ENCODE assay signal across 9 cellular contexts in the genomic region with DNA sequence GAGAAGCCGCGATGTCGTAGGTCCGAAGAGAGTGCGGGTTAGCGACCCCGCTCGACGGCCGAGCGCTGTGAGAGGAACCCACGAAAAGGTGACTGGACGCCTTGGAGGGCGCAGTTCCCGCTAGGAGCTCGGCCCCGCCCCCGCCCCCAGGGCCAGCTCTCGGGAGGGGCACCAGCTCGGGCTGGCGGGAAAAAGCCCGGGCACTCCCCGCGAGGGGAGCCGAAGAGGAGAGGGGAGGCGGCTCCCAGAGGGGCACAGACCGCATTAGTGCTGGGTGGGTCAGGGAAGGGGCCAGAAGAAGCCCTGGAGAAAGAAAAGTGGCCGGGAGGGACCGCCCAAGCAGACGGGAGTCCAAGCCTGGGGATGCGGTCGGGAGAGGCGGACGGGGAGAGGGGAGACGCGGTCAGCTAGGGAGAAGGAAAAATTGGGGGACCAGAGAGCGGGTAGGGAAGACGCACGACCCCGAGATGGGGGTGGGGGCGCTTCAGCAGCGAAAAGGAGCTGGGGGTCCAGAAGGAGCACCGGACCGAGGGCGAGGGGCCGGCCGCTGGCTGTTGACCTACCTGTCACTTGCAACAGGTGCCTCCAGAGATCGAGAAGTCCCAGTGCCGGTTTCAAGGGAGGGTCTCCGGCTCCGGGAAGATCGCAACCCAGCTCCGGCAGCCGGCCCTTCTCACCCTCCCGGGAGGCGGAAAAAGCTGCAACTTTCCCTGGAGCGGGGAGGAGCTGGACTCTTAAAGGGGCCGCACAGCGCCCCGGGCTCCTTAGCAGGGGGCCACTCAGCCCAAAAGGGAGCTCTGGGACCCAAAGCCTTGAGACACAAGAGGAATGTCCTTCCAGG. TPM values are rescaled to one million over a fixed set of nuclear protein-coding genes. Genes with fewer than 3 reads are reported as not detected.
DNase-seq lines count a peak whose midpoint lies in the region; ATAC-seq, FAIRE-seq and TF ChIP-seq lines count a peak whose summit lies in the region.
"Had no signal": no experiment of that assay in that cellular context is flagged by ENCODE, and none has a peak within 500 bp of the region (broad histone marks: within the 10 kb centered on the region; RNA-seq: fewer than 3 reads in every experiment).

A gene (minus strand): TSS at position 681 of the 841 bp plus-strand sequence. CDS start 30,084 bp downstream, outside the sequence.

- H3K4me3 ChIP-seq in Caco-2 (ENCODE audit: low read depth, low read length) (peak within 1 kb of the TSS; percentile 53), endothelial cell of umbilical vein (replicated peaks in 1 of 3; ENCODE audit: insufficient read depth in 1 of 3, low read depth in 1 of 3, low read length in 3 of 3) (peak within 1 kb of the TSS; percentile 71 to 74 (median 71))

- H3K4me3 Mint-ChIP-seq in Caco-2 (ENCODE audit: unreplicated experiment): peak within 1 kb of the TSS; percentile 87
- no peak within 1 kb of the TSS for H3K4me3 Mint-ChIP-seq in activated CD4-positive, alpha-beta T cell treated with anti-CD3 and anti-CD28 coated beads, Interleukin-2, amount 10 ng/mL, durations not matched to agents 24 days and 14 days

- no peaks in the 10 kb centered on the region for H3K36me3 ChIP-seq in Caco-2 (ENCODE audit: control insufficient read depth, insufficient read depth, low read length)
- H3K36me3 ChIP-seq in endothelial cell of umbilical vein (ENCODE audit: control insufficient read depth in 2 of 2, extremely low read depth in 1 of 2, insufficient read depth in 2 of 2, low read length in 2 of 2): no peaks in the 10 kb centered on the region

- DNase-seq in Caco-2 (peak; percentile 12 to 23), NCI-H1092 treated with DMSO at 0.1 percent for 48 hours (lab: John Stamatoyannopoulos, UW) (peak; percentile 42), endothelial cell of umbilical vein (ENCODE audit: low read depth, low spot score) (peak; percentile 57), mucosa of gallbladder (ENCODE audit: low spot score) (no peak), amniotic stem cell (lab: John Stamatoyannopoulos, UW) (no peak)
- no peak for DNase-seq in activated CD4-positive, alpha-beta T cell treated with anti-CD3 and anti-CD28 coated beads, Interleukin-2, amount 10 ng/mL, durations not matched to agents 24 days and 14 days

- H3K9me3 ChIP-seq in Caco-2 (no peaks in the 10 kb centered on the region), endothelial cell of umbilical vein (replicated peaks; ENCODE audit: control insufficient read depth, insufficient read depth, low read length) (no peaks in the 10 kb centered on the region)

- H3K27ac ChIP-seq in endothelial cell of umbilical vein (ENCODE audit: insufficient read depth, low read depth, low read length): peak within 1 kb of the TSS; percentile 35

- TF ChIP-seq POLR2A in endothelial cell of umbilical vein (IDR thresholded peaks at IDR 0.05; ENCODE audit: low read depth, low read length): no peak

- H2AFZ ChIP-seq in endothelial cell of umbilical vein (ENCODE audit: low read depth, low read length): peak within 1 kb of the TSS; percentile 73

- FAIRE-seq in endothelial cell of umbilical vein (lab: Jason Lieb, UNC): peak; percentile 70
- FAIRE-seq: islet of Langerhans had no signal

- BruUV-seq in Caco-2 (replicated peaks; lab: Mats Ljungman, UMichigan) (no TSS peak), endothelial cell of umbilical vein (replicated peaks; lab: Mats Ljungman, UMichigan) (TSS peak; percentile 30)

- no peaks in the 10 kb centered on the region for H3K36me3 Mint-ChIP-seq in Caco-2 (ENCODE audit: insufficient read depth, unreplicated experiment)
- no peaks in the 10 kb centered on the region for H3K36me3 Mint-ChIP-seq in activated CD4-positive, alpha-beta T cell treated with anti-CD3 and anti-CD28 coated beads, Interleukin-2, amount 10 ng/mL, durations not matched to agents 24 days and 14 days (ENCODE audit: low read depth)

- no peaks in the 10 kb centered on the region for H3K4me1 Mint-ChIP-seq in Caco-2 (ENCODE audit: low read depth, unreplicated experiment)
- H3K4me1 Mint-ChIP-seq in activated CD4-positive, alpha-beta T cell treated with anti-CD3 and anti-CD28 coated beads, Interleukin-2, amount 10 ng/mL, durations not matched to agents 24 days and 14 days: no peaks in the 10 kb centered on the region

- H3K9ac ChIP-seq in endothelial cell of umbilical vein (replicated peaks; ENCODE audit: extremely low read depth, insufficient read depth, low read length): peak within 1 kb of the TSS; percentile 77

- no peaks in the 10 kb centered on the region for H3K9me3 Mint-ChIP-seq in Caco-2 (ENCODE audit: unreplicated experiment)
- no peaks in the 10 kb centered on the region for H3K9me3 Mint-ChIP-seq in activated CD4-positive, alpha-beta T cell treated with anti-CD3 and anti-CD28 coated beads, Interleukin-2, amount 10 ng/mL, durations not matched to agents 24 days and 14 days

- dilution Hi-C loops in endothelial cell of umbilical vein (cut with MboI; ENCODE audit: extremely low pct_ligation_motif_present, low sequenced_read_pairs): no loop called here

- POLR2A ChIA-PET in Caco-2 (lab: Charles Lee): no interaction called here
- POLR2A ChIA-PET in endothelial cell of umbilical vein (lab: Charles Lee): interaction anchor here (0.9 to 1.7 kb wide), 2 partner anchors 12 to 23 kb away, joined by 3 read pairs; no protein-coding TSS in a partner anchor

- intact Hi-C loops in Caco-2 (cut with micrococcal nuclease; ENCODE audit: unreplicated experiment) (loop anchor here (5.0 kb wide), 1 partner anchor 44 kb away; no protein-coding TSS in a partner anchor), endothelial cell of umbilical vein (cut with micrococcal nuclease) (loop anchor here (1.0 to 5.0 kb wide), 3 partner anchors 14 to 44 kb away; no protein-coding TSS in a partner anchor)
- intact Hi-C loops in activated CD4-positive, alpha-beta T cell treated with anti-CD3 and anti-CD28 coated beads, Interleukin-2, amount 10 ng/mL, durations not matched to agents 24 days and 14 days (cut with micrococcal nuclease): no loop called here

- H3K27me3 ChIP-seq in Caco-2 (replicated peaks; ENCODE audit: control insufficient read depth, insufficient read depth, low read length) (no peaks in the 10 kb centered on the region), endothelial cell of umbilical vein (ENCODE audit: control insufficient read depth in 2 of 2, insufficient read depth in 2 of 2, low read length in 2 of 2) (no peaks in the 10 kb centered on the region)

- peaks cover 34% of the 10 kb centered on the region for H3K79me2 ChIP-seq in endothelial cell of umbilical vein (ENCODE audit: control insufficient read depth, insufficient read depth, low read length)

- H3K9me1 ChIP-seq in endothelial cell of umbilical vein (replicated peaks; ENCODE audit: control insufficient read depth, extremely low read depth, insufficient read depth, low read length): no peaks in the 10 kb centered on the region

- CTCF ChIA-PET in Caco-2 (lab: Charles Lee) (interaction anchor here (1.1 kb wide), 1 partner anchor 37 kb away, joined by 7 read pairs; no protein-coding TSS in a partner anchor), endothelial cell of umbilical vein (lab: Charles Lee) (interaction anchor here (0.6 to 5.3 kb wide), 7 partner anchors 11 to 60 kb away, joined by 3 to 57 read pairs (median 5); no protein-coding TSS in a partner anchor)

- TF ChIP-seq CTCF in Caco-2 (IDR thresholded peaks at IDR 0.05; ENCODE audit: insufficient read depth in 1 of 2, low read depth in 1 of 2, low read length in 1 of 2, severe bottlenecking in 1 of 2, unreplicated experiment in 1 of 2): no peak
- TF ChIP-seq CTCF in endothelial cell of umbilical vein (IDR thresholded peaks at IDR 0.05; ENCODE audit: extremely low read depth in 1 of 2, insufficient read depth in 1 of 2, low read depth in 1 of 2, low read length in 2 of 2): no peak

- ATAC-seq in GM21786 (IDR thresholded peaks at IDR 0.05; ENCODE audit: unreplicated experiment) (no peak), GM19035 (IDR thresholded peaks at IDR 0.05; ENCODE audit: unreplicated experiment) (no peak)

- peaks cover 4% of the 10 kb centered on the region for H3K27me3 Mint-ChIP-seq in Caco-2 (ENCODE audit: insufficient read depth, unreplicated experiment)
- peaks cover 34% of the 10 kb centered on the region for H3K27me3 Mint-ChIP-seq in activated CD4-positive, alpha-beta T cell treated with anti-CD3 and anti-CD28 coated beads, Interleukin-2, amount 10 ng/mL, durations not matched to agents 24 days and 14 days

- H3K4me2 ChIP-seq in endothelial cell of umbilical vein (ENCODE audit: insufficient read depth, low read length): peak within 1 kb of the TSS; percentile 80

- H3K27ac Mint-ChIP-seq in Caco-2 (ENCODE audit: unreplicated experiment): no peak within 1 kb of the TSS
- H3K27ac Mint-ChIP-seq in activated CD4-positive, alpha-beta T cell treated with anti-CD3 and anti-CD28 coated beads, Interleukin-2, amount 10 ng/mL, durations not matched to agents 24 days and 14 days: no peak within 1 kb of the TSS

- H4K20me1 ChIP-seq in endothelial cell of umbilical vein (replicated peaks; ENCODE audit: control insufficient read depth, extremely low read depth, insufficient read depth, low read length): no peaks in the 10 kb centered on the region

- no peaks in the 10 kb centered on the region for H3K4me1 ChIP-seq in Caco-2
- H3K4me1 ChIP-seq in endothelial cell of umbilical vein (ENCODE audit: control insufficient read depth, extremely low read depth, insufficient read depth, low read length): peaks cover 16% of the 10 kb centered on the region

TF ChIP-seq in endothelial cell of umbilical vein, 7 proteins besides CTCF, POLR2A, EP300 and RAD21 (continues in another document):
- TF ChIP-seq FOS (IDR thresholded peaks at IDR 0.05; ENCODE audit: borderline replicate concordance, insufficient read depth, low read length): no peak
- TF ChIP-seq, protein P1, sequence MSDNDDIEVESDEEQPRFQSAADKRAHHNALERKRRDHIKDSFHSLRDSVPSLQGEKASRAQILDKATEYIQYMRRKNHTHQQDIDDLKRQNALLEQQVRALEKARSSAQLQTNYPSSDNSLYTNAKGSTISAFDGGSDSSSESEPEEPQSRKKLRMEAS (IDR thresholded peaks at IDR 0.05; ENCODE audit: insufficient read depth, insufficient read length): no peak
- no peak for TF ChIP-seq GATA2 (IDR thresholded peaks at IDR 0.05; ENCODE audit: insufficient read depth, insufficient read length, low read depth, low read length)
- TF ChIP-seq MYC (IDR thresholded peaks at IDR 0.05; ENCODE audit: low read depth, low read length): no peak

RNA-seq across cellular contexts. Expression of the gene that starts here (rescaled TPM):
- total RNA-seq in Caco-2 (2022): 4.1 and 6.1 TPM in 2 replicates
- 18.4 and 25.6 TPM in 2 replicates for total RNA-seq in endothelial cell of umbilical vein
- polyA plus RNA-seq in endothelial cell of umbilical vein: 8.1 and 44.1 TPM in 2 replicates
- polyA plus RNA-seq in endothelial cell of umbilical vein (2011; cell fraction: cytosol; rRNA removed): 11.5 and 12.7 TPM in 2 replicates
- 37.0 and 62.6 TPM in 2 replicates for polyA plus RNA-seq in endothelial cell of umbilical vein (2011; cell fraction: nucleus; rRNA removed)
- 27.8 and 36.1 TPM in 2 replicates for polyA plus RNA-seq in endothelial cell of umbilical vein (2012)
- polyA minus RNA-seq in endothelial cell of umbilical vein: 21.4 TPM in 2 replicates
- 8.8 TPM for polyA minus RNA-seq in endothelial cell of umbilical vein (2011; cell fraction: cytosol; rRNA and poly(A)+ RNA removed)
- 21.5 and 26.0 TPM in 2 replicates for polyA minus RNA-seq in endothelial cell of umbilical vein (2011; cell fraction: nucleus; rRNA and poly(A)+ RNA removed)
- total RNA-seq in mucosa of gallbladder: 15.8 TPM
- total RNA-seq in activated CD4-positive, alpha-beta T cell treated with anti-CD3 and anti-CD28 coated beads, Interleukin-2, amount 10 ng/mL, durations not matched to agents 24 days and 14 days: not detected in 2 replicates

Comparison
In these comparisons a context has a peak if more than half of its experiments do, and no peak if none do; other contexts are left out.
1. DNase-seq: peak in Caco-2 (2 of 2), NCI-H1092 treated with DMSO at 0.1 percent for 48 hours (single experiment) and endothelial cell of umbilical vein (single experiment); none in mucosa of gallbladder (single experiment), amniotic stem cell (single experiment) and activated CD4-positive, alpha-beta T cell treated with anti-CD3 and anti-CD28 coated beads, Interleukin-2, amount 10 ng/mL, durations not matched to agents 24 days and 14 days (single experiment).